9 cellular contexts compared by ENCODE assay signal in the genomic region with DNA sequence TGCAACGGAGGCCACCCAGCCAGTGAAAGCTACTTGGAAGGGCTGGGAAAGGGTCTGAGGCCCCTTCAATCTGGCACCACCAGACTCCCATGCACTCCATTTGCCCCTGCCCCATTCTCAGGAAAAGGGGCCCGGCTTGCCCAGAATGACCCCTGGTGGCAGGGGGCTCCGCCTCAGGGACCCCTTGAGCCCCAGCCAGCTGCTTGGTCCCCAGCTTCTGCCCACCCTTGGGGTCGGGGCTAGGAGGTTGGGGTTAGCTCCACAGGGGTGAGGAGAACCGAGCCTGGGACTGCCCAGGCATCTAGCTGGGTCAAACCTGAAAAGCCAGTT. TPM values are rescaled to one million over a fixed set of nuclear protein-coding genes. Genes with fewer than 3 reads are reported as not detected.
DNase-seq lines count a peak whose midpoint lies in the region; ATAC-seq and TF ChIP-seq lines count a peak whose summit lies in the region.
"Had no signal": no experiment of that assay in that cellular context is flagged by ENCODE, and none has a peak within 500 bp of the region (broad histone marks: within the 10 kb centered on the region; RNA-seq: fewer than 3 reads in every experiment).

No MANE protein-coding gene starts in this region.

- ATAC-seq in HG03520 (IDR thresholded peaks at IDR 0.05; ENCODE audit: unreplicated experiment): no peak

- H3K36me3 ChIP-seq in MG63 (no peaks in the 10 kb centered on the region), mesodermal cell (ENCODE audit: control insufficient read depth, insufficient read depth, low read length) (peaks cover 5% of the 10 kb centered on the region), tibial artery (no peaks in the 10 kb centered on the region)

- DNase-seq in MG63 (no peak), tibial artery (no peak), mesenteric fat pad (ENCODE audit: low spot score) (no peak), substantia nigra (lab: John Stamatoyannopoulos, UW) (no peak)
- DNase-seq: activated CD4-positive, alpha-beta T cell treated with anti-CD3 and anti-CD28 coated beads for 1 hour; NCI-H748 treated with DMSO at 0.1 percent for 48 hours had no signal

- H3K9me3 ChIP-seq in MG63 (no peaks in the 10 kb centered on the region), mesodermal cell (ENCODE audit: control insufficient read depth, low read length) (no peaks in the 10 kb centered on the region), tibial artery (no peaks in the 10 kb centered on the region)

- 53 to 89% methylated on average over 2 to 5 of the region's 5 CpGs for WGBS in mesodermal cell (ENCODE audit: insufficient coverage in 2 of 2), 2 experiments

- no peak for TF ChIP-seq CTCF in tibial artery (IDR thresholded peaks at IDR 0.05)

- intact Hi-C loops in tibial artery (cut with DNase I; ENCODE audit: low total_unique reads): no loop called here

- H3K27ac ChIP-seq in cingulate gyrus (ENCODE audit: low read depth, low read length): peak overlapping the region; percentile 41
- H3K27ac ChIP-seq in mesodermal cell (ENCODE audit: low read depth, low read length, severe bottlenecking): peak overlapping the region; percentile 62
- H3K27ac ChIP-seq in tibial artery: peak overlapping the region; percentile 93 to 97
- no peak overlapping the region for H3K27ac ChIP-seq in substantia nigra (ENCODE audit: low read depth, low read length, poor library complexity, severe bottlenecking)

- no peaks in the 10 kb centered on the region for H3K27me3 ChIP-seq in MG63
- H3K27me3 ChIP-seq in tibial artery: no peaks in the 10 kb centered on the region

- H3K4me1 ChIP-seq in mesodermal cell (ENCODE audit: control insufficient read depth, insufficient read depth, low read length, poor library complexity, severe bottlenecking) (peaks cover 60% of the 10 kb centered on the region), tibial artery (peaks cover 3 to 86% (median 84%) of the 10 kb centered on the region in 4 donors)

- H3K4me3 ChIP-seq in MG63: peak overlapping the region; percentile 87
- peak overlapping the region; percentile 68 for H3K4me3 ChIP-seq in mesodermal cell (ENCODE audit: extremely low read depth, insufficient read depth, low read length, poor library complexity, severe bottlenecking)
- peak overlapping the region; percentile 85 to 89 for H3K4me3 ChIP-seq in tibial artery

RNA-seq across cellular contexts. Expression of gene RHBDF1, which starts 1.3 kb away (rescaled TPM):
- total RNA-seq in MG63 (2014; rRNA removed; shearing (Covaris generic); ENCODE audit: low replicate concordance): 4.2 and 12.0 TPM in 2 replicates
- polyA plus RNA-seq in mesodermal cell (2013, experiment 1 of 2): 51.9 TPM
- polyA plus RNA-seq in mesodermal cell (2013, experiment 2 of 2): 42.0 TPM
- 30.0 TPM for total RNA-seq in mesenteric fat pad

RNA-seq across cellular contexts. Expression of gene MPG, which starts 6.8 kb away (rescaled TPM):
- total RNA-seq in MG63 (2014; rRNA removed; shearing (Covaris generic); ENCODE audit: low replicate concordance): 126 and 258 TPM in 2 replicates
- polyA plus RNA-seq in mesodermal cell (2013, experiment 1 of 2): 85.2 TPM
- polyA plus RNA-seq in mesodermal cell (2013, experiment 2 of 2): 74.3 TPM
- total RNA-seq in mesenteric fat pad: 44.4 TPM

RNA-seq across cellular contexts. Expression of gene SNRNP25, which starts 17.5 kb away (rescaled TPM):
- 33.1 and 87.8 TPM in 2 replicates for total RNA-seq in MG63 (2014; rRNA removed; shearing (Covaris generic); ENCODE audit: low replicate concordance)
- polyA plus RNA-seq in mesodermal cell (2013, experiment 1 of 2): 34.8 TPM
- polyA plus RNA-seq in mesodermal cell (2013, experiment 2 of 2): 34.4 TPM
- 23.0 TPM for total RNA-seq in mesenteric fat pad

RNA-seq across cellular contexts. Expression of gene POLR3K, which starts 17.8 kb away (rescaled TPM):
- 16.4 and 25.5 TPM in 2 replicates for total RNA-seq in MG63 (2014; rRNA removed; shearing (Covaris generic); ENCODE audit: low replicate concordance)
- polyA plus RNA-seq in mesodermal cell (2013, experiment 1 of 2): 15.5 TPM
- polyA plus RNA-seq in mesodermal cell (2013, experiment 2 of 2): 13.2 TPM
- total RNA-seq in mesenteric fat pad: 11.5 TPM
